Comparison of ENCODE assay signal across 10 cellular contexts in the genomic region with DNA sequence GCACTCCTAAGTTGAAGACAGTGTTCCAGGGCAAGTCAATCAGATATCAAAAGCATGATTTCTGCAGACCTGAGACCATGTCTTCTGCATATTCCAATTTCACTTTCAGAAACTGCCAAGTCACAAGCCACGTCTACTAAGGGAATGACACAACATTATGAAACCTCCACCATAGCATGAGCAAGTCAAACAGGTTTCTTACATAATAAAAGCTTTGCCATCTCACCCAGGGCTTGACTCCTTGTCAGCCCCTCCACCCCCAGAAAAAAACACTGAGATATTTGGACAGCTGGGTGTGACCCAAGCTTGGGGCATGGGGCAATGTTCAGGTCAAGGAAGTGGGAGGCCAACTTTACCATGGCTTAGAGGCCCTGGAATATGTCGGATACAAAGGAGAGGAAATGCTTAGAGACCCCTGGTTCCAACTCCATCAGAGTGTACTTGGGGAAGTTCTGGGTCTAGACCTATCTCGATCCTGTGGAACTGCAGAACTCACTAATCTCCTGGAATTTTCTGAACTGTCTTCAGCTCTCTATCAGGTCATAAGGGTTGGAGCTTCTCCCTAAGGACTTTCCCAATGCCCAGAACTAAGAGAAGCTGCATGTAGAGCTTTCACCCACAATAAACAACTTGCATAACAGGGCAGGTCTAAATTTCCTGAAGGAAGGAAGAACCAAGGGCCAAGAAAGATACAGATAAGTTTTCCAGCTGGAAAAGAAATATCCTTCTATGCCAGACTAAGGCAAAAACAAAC.
DNase-seq lines count a peak whose midpoint lies in the region; ATAC-seq and TF ChIP-seq lines count a peak whose summit lies in the region.
"Had no signal": no experiment of that assay in that cellular context is flagged by ENCODE, and none has a peak within 500 bp of the region (broad histone marks: within the 10 kb centered on the region; RNA-seq: fewer than 3 reads in every experiment).

No MANE protein-coding gene starts in this region.

- no peaks in the 10 kb centered on the region for H3K36me3 Mint-ChIP-seq in activated CD4-positive, alpha-beta T cell treated with anti-CD3 and anti-CD28 coated beads for 36 hours (ENCODE audit: low read depth)
- H3K36me3 Mint-ChIP-seq in MCF 10A (ENCODE audit: insufficient read depth, unreplicated experiment), result no peaks in the 10 kb centered on the region
- no peaks in the 10 kb centered on the region for H3K36me3 Mint-ChIP-seq in stimulated activated memory B cell treated with anti-CD40 and anti-IgM and Interleukin-4, amounts not matched to agents 10 μg/mL and 1 μg/mL and 100 μg/mL, for 72 hours
- H3K36me3 Mint-ChIP-seq in neural progenitor cell, result no peaks in the 10 kb centered on the region

- peak overlapping the region; percentile 59 for H3K27ac Mint-ChIP-seq in activated CD4-positive, alpha-beta T cell treated with anti-CD3 and anti-CD28 coated beads for 36 hours
- H3K27ac Mint-ChIP-seq in MCF 10A (ENCODE audit: low read depth, unreplicated experiment), result no peak overlapping the region
- no peak overlapping the region for H3K27ac Mint-ChIP-seq in stimulated activated memory B cell treated with anti-CD40 and anti-IgM and Interleukin-4, amounts not matched to agents 10 μg/mL and 1 μg/mL and 100 μg/mL, for 72 hours
- no peak overlapping the region for H3K27ac Mint-ChIP-seq in neural progenitor cell

- H3K79me2 ChIP-seq in neural progenitor cell (ENCODE audit: low read depth), result no peaks in the 10 kb centered on the region

- H4K20me1 ChIP-seq in neural progenitor cell (ENCODE audit: low read depth), result no peaks in the 10 kb centered on the region

- peak; percentile 29 for DNase-seq in activated CD4-positive, alpha-beta T cell treated with anti-CD3 and anti-CD28 coated beads for 36 hours
- DNase-seq in activated CD4-positive, alpha-beta T cell treated with anti-CD3 and anti-CD28 coated beads, Interleukin-2, amount 50 U/mL, for 1 hour, result no peak
- peak; percentile 54 for DNase-seq in MCF 10A (ENCODE audit: unreplicated experiment)
- no peak for DNase-seq in neural progenitor cell (ENCODE audit: low spot score)
- no peak for DNase-seq in dermis blood vessel endothelial cell
- DNase-seq in NCI-H524 treated with DMSO at 0.1 percent for 48 hours (lab: John Stamatoyannopoulos, UW), result no peak
- DNase-seq: activated effector memory CD4-positive, alpha-beta T cell treated with Interleukin-2 at 50 U/mL for 16 hours; NK-92 treated with Interleukin-12 subunit alpha and Interleukin-12 subunit beta, amount 100 ng/mL, for 24 hours had no signal

- POLR2A ChIA-PET in activated CD4-positive, alpha-beta T cell treated with anti-CD3 and anti-CD28 coated beads for 36 hours (lab: Charles Lee), result interaction anchor here (0.6 to 1.3 kb wide), 2 partner anchors 19 to 80 kb away, joined by 3 read pairs; partner anchors contain the start of gene NAMPT
- POLR2A ChIA-PET in MCF 10A (lab: Yijun Ruan, JAX), result interaction anchor here (1.5 kb wide), 1 partner anchor 18 kb away, joined by 4 read pairs; no protein-coding TSS in a partner anchor

- BruUV-seq in MCF 10A (replicated peaks; lab: Mats Ljungman, UMichigan), result no TSS peak

- no peaks in the 10 kb centered on the region for H3F3A ChIP-seq in neural progenitor cell (ENCODE audit: low read depth)

- intact Hi-C loops in activated CD4-positive, alpha-beta T cell treated with anti-CD3 and anti-CD28 coated beads for 36 hours (cut with DNase I, micrococcal nuclease), result loop anchor here (1.0 to 5.0 kb wide), 6 partner anchors 19 to 188 kb away; no protein-coding TSS in a partner anchor
- intact Hi-C loops in MCF 10A (cut with micrococcal nuclease), result loop anchor here (5.0 kb wide), 2 partner anchors 83 to 188 kb away; partner anchors contain the start of gene NAMPT

- H3K27me3 Mint-ChIP-seq in activated CD4-positive, alpha-beta T cell treated with anti-CD3 and anti-CD28 coated beads for 36 hours, result peaks cover 35% of the 10 kb centered on the region
- no peaks in the 10 kb centered on the region for H3K27me3 Mint-ChIP-seq in MCF 10A (ENCODE audit: insufficient read depth, unreplicated experiment)
- H3K27me3 Mint-ChIP-seq in stimulated activated memory B cell treated with anti-CD40 and anti-IgM and Interleukin-4, amounts not matched to agents 10 μg/mL and 1 μg/mL and 100 μg/mL, for 72 hours, result peaks cover 16% of the 10 kb centered on the region
- H3K27me3 Mint-ChIP-seq in neural progenitor cell (ENCODE audit: insufficient read depth, low read depth), result peaks cover 2% of the 10 kb centered on the region

- H3K9me3 ChIP-seq in neural progenitor cell (ENCODE audit: low read depth), result no peaks in the 10 kb centered on the region

- H3K27me3 ChIP-seq in neural progenitor cell, result no peaks in the 10 kb centered on the region

- no peak overlapping the region for H3K27ac ChIP-seq in neural progenitor cell

- no peak overlapping the region for H3K4me3 ChIP-seq in neural progenitor cell

- H3K36me3 ChIP-seq in neural progenitor cell, result no peaks in the 10 kb centered on the region

- no peak overlapping the region for H3K9ac ChIP-seq in neural progenitor cell

- no peak for TF ChIP-seq CTCF in MCF 10A (IDR thresholded peaks at IDR 0.05; ENCODE audit: unreplicated experiment)
- TF ChIP-seq CTCF in neural progenitor cell (IDR thresholded peaks at IDR 0.05), result no peak

- peaks cover 2% of the 10 kb centered on the region for H3K9me3 Mint-ChIP-seq in activated CD4-positive, alpha-beta T cell treated with anti-CD3 and anti-CD28 coated beads for 36 hours (ENCODE audit: low read depth)
- peaks cover 16% of the 10 kb centered on the region for H3K9me3 Mint-ChIP-seq in MCF 10A (ENCODE audit: unreplicated experiment)
- no peaks in the 10 kb centered on the region for H3K9me3 Mint-ChIP-seq in stimulated activated memory B cell treated with anti-CD40 and anti-IgM and Interleukin-4, amounts not matched to agents 10 μg/mL and 1 μg/mL and 100 μg/mL, for 72 hours
- H3K9me3 Mint-ChIP-seq in neural progenitor cell, result no peaks in the 10 kb centered on the region

- H3K4me3 Mint-ChIP-seq in activated CD4-positive, alpha-beta T cell treated with anti-CD3 and anti-CD28 coated beads for 36 hours, result no peak overlapping the region
- H3K4me3 Mint-ChIP-seq in MCF 10A (ENCODE audit: unreplicated experiment) (no peak overlapping the region), neural progenitor cell (no peak overlapping the region)
- no peak overlapping the region for H3K4me3 Mint-ChIP-seq in stimulated activated memory B cell treated with anti-CD40 and anti-IgM and Interleukin-4, amounts not matched to agents 10 μg/mL and 1 μg/mL and 100 μg/mL, for 72 hours

- ATAC-seq in activated CD4-positive, alpha-beta T cell treated with anti-CD3 and anti-CD28 coated beads for 36 hours, result peak; percentile 63
- ATAC-seq in HG03342 (IDR thresholded peaks at IDR 0.05; ENCODE audit: unreplicated experiment), result peak; percentile 92
- peak; percentile 45 for ATAC-seq in stimulated activated memory B cell treated with anti-CD40 and anti-IgM and Interleukin-4, amounts not matched to agents 10 μg/mL and 1 μg/mL and 100 μg/mL, for 72 hours

- peaks cover 38% of the 10 kb centered on the region for H3K4me1 Mint-ChIP-seq in activated CD4-positive, alpha-beta T cell treated with anti-CD3 and anti-CD28 coated beads for 36 hours
- H3K4me1 Mint-ChIP-seq in MCF 10A (ENCODE audit: insufficient read depth, unreplicated experiment), result peaks cover 7% of the 10 kb centered on the region
- H3K4me1 Mint-ChIP-seq in stimulated activated memory B cell treated with anti-CD40 and anti-IgM and Interleukin-4, amounts not matched to agents 10 μg/mL and 1 μg/mL and 100 μg/mL, for 72 hours, result peaks cover 14% of the 10 kb centered on the region
- no peaks in the 10 kb centered on the region for H3K4me1 Mint-ChIP-seq in neural progenitor cell

- no peak overlapping the region for H3K4me2 ChIP-seq in neural progenitor cell

- no peaks in the 10 kb centered on the region for H3K4me1 ChIP-seq in neural progenitor cell

- CTCF ChIA-PET in activated CD4-positive, alpha-beta T cell treated with anti-CD3 and anti-CD28 coated beads for 36 hours (lab: Charles Lee), result interaction anchor here (0.6 to 2.3 kb wide), 4 partner anchors 18 to 195 kb away, joined by 3 to 8 read pairs (median 4); no protein-coding TSS in a partner anchor
- CTCF ChIA-PET in MCF 10A (lab: Yijun Ruan, JAX), result interaction anchor here (1.5 kb wide), 1 partner anchor 97 kb away, joined by 5 read pairs; no protein-coding TSS in a partner anchor

- no peak overlapping the region for H2AFZ ChIP-seq in neural progenitor cell (replicated peaks)

Comparison
In these comparisons a context has a peak if more than half of its experiments do, and no peak if none do; other contexts are left out.
1. DNase-seq: peak in activated CD4-positive, alpha-beta T cell treated with anti-CD3 and anti-CD28 coated beads for 36 hours (single experiment) and MCF 10A (single experiment); none in activated CD4-positive, alpha-beta T cell treated with anti-CD3 and anti-CD28 coated beads, Interleukin-2, amount 50 U/mL, for 1 hour (single experiment), neural progenitor cell (single experiment), dermis blood vessel endothelial cell (single experiment) and NCI-H524 treated with DMSO at 0.1 percent for 48 hours (single experiment).
2. Peak in every context shown above with its lines, with median percentiles within 50 percentile points of each other: ATAC-seq.